In the genomic region with DNA sequence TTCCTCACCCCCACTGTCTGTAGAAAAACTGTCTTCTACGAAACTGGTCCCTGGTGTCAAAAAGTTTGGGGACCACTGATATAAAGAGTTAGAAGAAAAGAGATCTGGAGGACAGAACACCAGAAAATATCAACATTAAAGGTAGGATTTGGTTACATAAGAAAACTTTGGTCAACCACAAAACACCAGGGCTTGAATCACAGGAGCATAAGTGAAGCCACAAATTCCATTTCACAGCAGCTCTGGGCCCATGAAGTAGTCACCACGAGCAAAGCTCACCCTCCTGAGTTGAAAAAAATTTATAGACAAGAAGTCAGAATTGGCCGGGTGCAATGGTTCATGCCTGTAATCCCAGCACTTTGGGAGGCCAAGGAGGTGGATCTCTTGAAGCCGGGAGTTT, we compare ENCODE assay signal across 20 cellular contexts.
DNase-seq lines count a peak whose midpoint lies in the region; ATAC-seq and TF ChIP-seq lines count a peak whose summit lies in the region.
"Had no signal": no experiment of that assay in that cellular context is flagged by ENCODE, and none has a peak within 500 bp of the region (broad histone marks: within the 10 kb centered on the region; RNA-seq: fewer than 3 reads in every experiment).

No MANE protein-coding gene starts in this region.

- POLR2A ChIA-PET in RWPE1 (lab: Yijun Ruan, JAX; ENCODE audit: low non-redundant PET): no interaction called here

- peaks cover 6% of the 10 kb centered on the region for H3K36me3 Mint-ChIP-seq in central memory CD8-positive, alpha-beta T cell (ENCODE audit: insufficient read depth)

- H3K27me3 Mint-ChIP-seq in central memory CD8-positive, alpha-beta T cell: no peaks in the 10 kb centered on the region
- H3K27me3 Mint-ChIP-seq: stimulated activated naive B cell treated with anti-CD40 and anti-IgM and Interleukin-4, amounts not matched to agents 10 μg/mL and 1 μg/mL and 100 μg/mL, for 72 hours had no signal

- peaks cover 44% of the 10 kb centered on the region for H3K4me1 Mint-ChIP-seq in central memory CD8-positive, alpha-beta T cell
- H3K4me1 Mint-ChIP-seq: CD14-positive monocyte, mesothelial cell of epicardium had no signal

- H3K4me3 ChIP-seq in AG10803 (ENCODE audit: low read length) (no peak overlapping the region), NB4 (ENCODE audit: low read depth, low read length) (no peak overlapping the region)
- H3K4me3 ChIP-seq: colonic mucosa, sigmoid colon, upper lobe of left lung had no signal

- no peak for TF ChIP-seq POLR2A in NB4 (IDR thresholded peaks at IDR 0.05; ENCODE audit: extremely low read depth, insufficient read length)

- no peak overlapping the region for H3K4me3 Mint-ChIP-seq in central memory CD8-positive, alpha-beta T cell
- H3K4me3 Mint-ChIP-seq: CD14-positive monocyte; mesothelial cell of epicardium; stimulated activated naive B cell treated with anti-CD40 and anti-IgM and Interleukin-4, amounts not matched to agents 10 μg/mL and 1 μg/mL and 100 μg/mL, for 72 hours had no signal

- H3K9me3 Mint-ChIP-seq in central memory CD8-positive, alpha-beta T cell: no peaks in the 10 kb centered on the region
- H3K9me3 Mint-ChIP-seq: mesothelial cell of epicardium; stimulated activated naive B cell treated with anti-CD40 and anti-IgM and Interleukin-4, amounts not matched to agents 10 μg/mL and 1 μg/mL and 100 μg/mL, for 72 hours had no signal

- TF ChIP-seq CTCF in AG10803 (conservative IDR thresholded peaks at IDR 0.05; ENCODE audit: low read length) (no peak), NB4 (IDR thresholded peaks at IDR 0.05; ENCODE audit: low read depth, low read length) (no peak), RWPE1 (conservative IDR thresholded peaks at IDR 0.05; ENCODE audit: low read depth) (no peak)

- H3K27ac ChIP-seq in RWPE1: no peak overlapping the region
- H3K27ac ChIP-seq: colonic mucosa, sigmoid colon, upper lobe of left lung had no signal

- peak overlapping the region; percentile 32 for H3K27ac Mint-ChIP-seq in central memory CD8-positive, alpha-beta T cell (ENCODE audit: low read depth)
- H3K27ac Mint-ChIP-seq: CD14-positive monocyte; mesothelial cell of epicardium; stimulated activated naive B cell treated with anti-CD40 and anti-IgM and Interleukin-4, amounts not matched to agents 10 μg/mL and 1 μg/mL and 100 μg/mL, for 72 hours had no signal

- DNase-seq in ACHN (peak; percentile 20), AG10803 (ENCODE audit: low read depth) (peak; percentile 63), NB4 (ENCODE audit: low read depth) (peak; percentile 17), KG1 (lab: John Stamatoyannopoulos, UW) (no peak), RWPE1 (ENCODE audit: low spot score) (no peak)
- no peak for DNase-seq in central memory CD8-positive, alpha-beta T cell (ENCODE audit: low spot score in 2 of 2)
- DNase-seq: amniotic stem cell; colonic mucosa; kidney; NCI-H1417 treated with DMSO at 0.1 percent for 48 hours; NCI-H446; nucleus accumbens; OCI-M1; sigmoid colon; stimulated activated naive B cell treated with anti-CD40 and anti-IgM and Interleukin-4, amounts not matched to agents 10 μg/mL and 1 μg/mL and 100 μg/mL, for 72 hours; upper lobe of left lung had no signal

- CTCF ChIA-PET in RWPE1 (lab: Yijun Ruan, JAX): no interaction called here

- no peak for ATAC-seq in central memory CD8-positive, alpha-beta T cell (replicated peaks; ENCODE audit: extremely low read depth, poor library complexity, severe bottlenecking)
- no peak for ATAC-seq in GM21390 (IDR thresholded peaks at IDR 0.05; ENCODE audit: unreplicated experiment)
- ATAC-seq: HCT116; stimulated activated naive B cell treated with anti-CD40 and anti-IgM and Interleukin-4, amounts not matched to agents 10 μg/mL and 1 μg/mL and 100 μg/mL, for 72 hours had no signal

- in situ Hi-C loops in ACHN (cut with HindIII; ENCODE audit: low pct_ligation_motif_present, low pct_unique_long_range_greater_than_20kb, low sequenced_read_pairs): no loop called here

Comparison
In these comparisons a context has a peak if more than half of its experiments do, and no peak if none do; other contexts are left out.
1. DNase-seq: peak in ACHN (single experiment), AG10803 (single experiment) and NB4 (single experiment); none in central memory CD8-positive, alpha-beta T cell (0 of 2), KG1 (single experiment) and RWPE1 (single experiment).